In the genomic region with DNA sequence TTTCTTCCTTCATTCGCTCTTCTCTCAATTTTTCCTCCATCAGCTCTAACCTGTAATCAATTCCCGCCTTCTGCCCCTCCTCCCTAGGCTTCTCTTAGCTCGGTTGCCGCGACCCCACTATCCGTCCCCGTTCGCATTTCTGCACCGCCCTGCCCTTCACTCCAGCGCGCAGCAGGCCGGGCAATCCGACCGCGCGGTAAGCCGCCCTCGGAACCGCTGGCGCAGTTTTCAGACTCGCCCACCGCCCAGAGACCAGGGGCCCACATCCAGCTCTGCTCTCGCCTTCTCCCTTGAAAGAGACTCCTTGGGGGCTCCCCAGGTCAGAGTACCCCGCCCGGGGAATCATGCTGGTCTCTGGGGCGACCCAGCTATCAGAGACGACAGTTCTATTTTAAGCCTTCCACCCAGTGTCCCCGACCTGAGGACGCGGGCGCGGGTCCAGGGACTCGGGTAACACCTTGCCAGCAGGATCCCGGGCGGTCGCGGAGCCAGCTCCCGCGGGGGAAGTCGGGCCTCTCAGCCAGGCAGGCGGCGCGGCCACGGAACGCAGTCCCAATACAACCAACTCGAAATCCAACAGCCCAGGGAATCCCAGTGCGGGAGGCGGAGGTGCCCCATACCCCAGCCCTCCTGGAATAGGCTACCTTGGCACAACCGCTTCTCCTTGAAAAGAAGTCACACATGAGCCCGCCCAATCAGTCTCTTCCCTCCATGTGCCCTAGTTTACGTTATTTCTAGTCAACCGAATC, we compare ENCODE assay signal across 10 cellular contexts. TPM values are rescaled to one million over a fixed set of nuclear protein-coding genes. Genes with fewer than 3 reads are reported as not detected.
DNase-seq lines count a peak whose midpoint lies in the region; ATAC-seq and TF ChIP-seq lines count a peak whose summit lies in the region.
"Had no signal": no experiment of that assay in that cellular context is flagged by ENCODE, and none has a peak within 500 bp of the region (broad histone marks: within the 10 kb centered on the region; RNA-seq: fewer than 3 reads in every experiment).

No MANE protein-coding gene starts in this region.

- H3K36me3 Mint-ChIP-seq in activated naive CD8-positive, alpha-beta T cell treated with anti-CD3 and anti-CD28 coated beads, Interleukin-2, amount 50 U/mL, for 24 hours (ENCODE audit: low read depth) = peaks cover 2% of the 10 kb centered on the region

- peaks cover 63% of the 10 kb centered on the region for H3K27me3 Mint-ChIP-seq in activated naive CD8-positive, alpha-beta T cell treated with anti-CD3 and anti-CD28 coated beads, Interleukin-2, amount 50 U/mL, for 24 hours

- peaks cover 11% of the 10 kb centered on the region for H3K4me1 Mint-ChIP-seq in activated naive CD8-positive, alpha-beta T cell treated with anti-CD3 and anti-CD28 coated beads, Interleukin-2, amount 50 U/mL, for 24 hours

- H3K27ac Mint-ChIP-seq in activated naive CD8-positive, alpha-beta T cell treated with anti-CD3 and anti-CD28 coated beads, Interleukin-2, amount 50 U/mL, for 24 hours = no peak overlapping the region

- no peak for TF ChIP-seq CTCF in retinal pigment epithelial cell (conservative IDR thresholded peaks at IDR 0.05; ENCODE audit: low read depth, low read length)

- peak overlapping the region; percentile 16 for H3K27ac ChIP-seq in right cardiac atrium (ENCODE audit: low read length)

- H3K27me3 ChIP-seq in right cardiac atrium (ENCODE audit: control insufficient read depth, insufficient read depth) = no peaks in the 10 kb centered on the region

- peak overlapping the region; percentile 39 for H3K4me3 ChIP-seq in right cardiac atrium (ENCODE audit: low read length)
- H3K4me3 ChIP-seq in retinal pigment epithelial cell (ENCODE audit: low read length) = peak overlapping the region; percentile 50

- no peak for ATAC-seq in activated naive CD8-positive, alpha-beta T cell treated with anti-CD3 and anti-CD28 coated beads, Interleukin-2, amount 50 U/mL, for 24 hours
- peak; percentile 87 to 90 for ATAC-seq in right cardiac atrium
- ATAC-seq in GM21825 (IDR thresholded peaks at IDR 0.05; ENCODE audit: unreplicated experiment) = no peak
- no peak for ATAC-seq in GM21423 (IDR thresholded peaks at IDR 0.05; ENCODE audit: unreplicated experiment)

- peak; percentile 23 for DNase-seq in ELF-1 (ENCODE audit: low read depth, low spot score)
- DNase-seq in activated naive CD8-positive, alpha-beta T cell treated with anti-CD3 and anti-CD28 coated beads, Interleukin-2, amount 50 U/mL, for 24 hours = peak; percentile 4
- DNase-seq in right cardiac atrium = peak; percentile 50 to 85 (median 79)
- no peak for DNase-seq in retinal pigment epithelial cell (ENCODE audit: low read depth)
- no peak for DNase-seq in A172 (ENCODE audit: low spot score)
- DNase-seq in NCI-H1417 (lab: John Stamatoyannopoulos, UW) = no peak
- DNase-seq: NCI-H1436 had no signal

- peak overlapping the region; percentile 64 for H3K4me3 Mint-ChIP-seq in activated naive CD8-positive, alpha-beta T cell treated with anti-CD3 and anti-CD28 coated beads, Interleukin-2, amount 50 U/mL, for 24 hours

- intact Hi-C loops in right cardiac atrium (cut with DNase I) = no loop called here

- H3K4me1 ChIP-seq in right cardiac atrium (ENCODE audit: control insufficient read depth, insufficient read depth, low read length) = no peaks in the 10 kb centered on the region

- H3K9me3 Mint-ChIP-seq in activated naive CD8-positive, alpha-beta T cell treated with anti-CD3 and anti-CD28 coated beads, Interleukin-2, amount 50 U/mL, for 24 hours = no peaks in the 10 kb centered on the region
- H3K9me3 Mint-ChIP-seq: activated naive CD4-positive, alpha-beta T cell treated with anti-CD3 and anti-CD28 coated beads, Interleukin-2, amount 50 U/mL, for 72 hours had no signal

- no peaks in the 10 kb centered on the region for H3K9me3 ChIP-seq in right cardiac atrium (ENCODE audit: control insufficient read depth, low read length)

- WGBS in right cardiac atrium = 1% methylated on average over 52 of the region's 52 CpGs

RNA-seq across cellular contexts. Expression of a gene that starts 5.7 kb away (rescaled TPM):
- 1 to 10 TPM in 3 of 4 donors, under 1 TPM in 1; 0.59 to 2.0 (median 1.2) TPM for total RNA-seq in right cardiac atrium
- polyA plus RNA-seq in right cardiac atrium = 1.2 TPM
- total RNA-seq in A172 (2014; rRNA removed; shearing (Covaris generic)) = 1.5 and 1.7 TPM in 2 replicates
- total RNA-seq: activated naive CD4-positive, alpha-beta T cell treated with anti-CD3 and anti-CD28 coated beads, Interleukin-2, amount 50 U/mL, for 72 hours had no signal

Comparison
In these comparisons a context has a peak if more than half of its experiments do, and no peak if none do; other contexts are left out.
1. DNase-seq: peak in ELF-1 (single experiment), activated naive CD8-positive, alpha-beta T cell treated with anti-CD3 and anti-CD28 coated beads, Interleukin-2, amount 50 U/mL, for 24 hours (single experiment) and right cardiac atrium (3 of 3); none in retinal pigment epithelial cell (single experiment), A172 (single experiment) and NCI-H1417 (0 of 3).
2. ATAC-seq: peak in right cardiac atrium (2 of 2); none in activated naive CD8-positive, alpha-beta T cell treated with anti-CD3 and anti-CD28 coated beads, Interleukin-2, amount 50 U/mL, for 24 hours (single experiment), GM21825 (single experiment) and GM21423 (single experiment).